In the genomic region with DNA sequence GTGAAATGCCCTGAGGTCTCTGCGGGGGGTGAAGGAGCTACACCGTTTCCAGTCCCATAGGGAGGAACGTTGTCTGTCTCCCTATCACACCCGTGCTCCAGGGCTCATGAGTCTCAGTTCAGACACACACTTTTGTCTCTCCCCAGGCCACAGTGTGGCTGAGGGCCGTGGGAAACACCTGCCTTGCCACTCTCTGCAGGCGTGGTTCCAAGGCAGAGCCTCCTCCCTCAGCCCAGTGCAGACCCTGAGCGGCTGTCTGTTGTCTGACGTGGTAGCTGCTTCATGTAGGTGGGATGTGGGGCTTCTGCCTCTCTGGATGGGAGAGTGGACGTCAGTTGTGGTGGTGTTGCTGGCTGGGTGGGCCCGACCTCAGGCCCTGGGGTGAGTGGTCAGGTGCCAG, we compare ENCODE assay signal across 13 cellular contexts. TPM values are rescaled to one million over a fixed set of nuclear protein-coding genes. Genes with fewer than 3 reads are reported as not detected.
DNase-seq lines count a peak whose midpoint lies in the region; ATAC-seq, FAIRE-seq and TF ChIP-seq lines count a peak whose summit lies in the region.
"Not testable (repeated sequence)": the region's sequence is repeated elsewhere in the genome, so short reads cannot be mapped to it uniquely, and the experiment has no call there.
"Had no signal": no experiment of that assay in that cellular context is flagged by ENCODE, and none has a peak within 500 bp of the region (broad histone marks: within the 10 kb centered on the region; RNA-seq: fewer than 3 reads in every experiment).

No MANE protein-coding gene starts in this region.

- not testable (repeated sequence) for DNase-seq in GM18507 (ENCODE audit: extremely low spot score, insufficient read length, low read depth); central memory CD8-positive, alpha-beta T cell (ENCODE audit: low spot score in 2 of 2); mucosa of descending colon
- peak; percentile 24 for DNase-seq in RPMI8226
- peak in 1 of 2 donors; percentile 48 for DNase-seq in stimulated activated effector memory CD8-positive, alpha-beta T cell treated with anti-CD3 and anti-CD28 coated beads, Interleukin-12 subunit alpha, Interleukin-12 subunit beta, amount 100 ng/mL, for 72 hours (ENCODE audit: low spot score in 2 of 2)

- H3K9me3 Mint-ChIP-seq in central memory CD8-positive, alpha-beta T cell; stimulated activated effector memory CD8-positive, alpha-beta T cell treated with anti-CD3 and anti-CD28 coated beads, Interleukin-12 subunit alpha, Interleukin-12 subunit beta, amount 100 ng/mL, for 72 hours: not testable (repeated sequence)

- ATAC-seq in HG03196 (IDR thresholded peaks at IDR 0.05; ENCODE audit: unreplicated experiment): peak; percentile 10
- ATAC-seq in central memory CD8-positive, alpha-beta T cell (replicated peaks; ENCODE audit: extremely low read depth, poor library complexity, severe bottlenecking): peak; percentile 59
- peak; percentile 59 for ATAC-seq in mucosa of descending colon
- ATAC-seq in stimulated activated effector memory CD8-positive, alpha-beta T cell treated with anti-CD3 and anti-CD28 coated beads, Interleukin-12 subunit alpha, Interleukin-12 subunit beta, amount 100 ng/mL, for 72 hours: peak; percentile 57

- H3K4me3 ChIP-seq in GM08714 (ENCODE audit: low read length): peak overlapping the region; percentile 49; the same call in 1 of the 2 replicates
- H3K4me3 ChIP-seq in mucosa of descending colon: not testable (repeated sequence)

- peak overlapping the region; percentile 64 for H3K4me3 Mint-ChIP-seq in central memory CD8-positive, alpha-beta T cell
- H3K4me3 Mint-ChIP-seq in stimulated activated effector memory CD8-positive, alpha-beta T cell treated with anti-CD3 and anti-CD28 coated beads, Interleukin-12 subunit alpha, Interleukin-12 subunit beta, amount 100 ng/mL, for 72 hours: peak overlapping the region; percentile 57

- not testable (repeated sequence) for H3K36me3 Mint-ChIP-seq in central memory CD8-positive, alpha-beta T cell (ENCODE audit: insufficient read depth); stimulated activated effector memory CD8-positive, alpha-beta T cell treated with anti-CD3 and anti-CD28 coated beads, Interleukin-12 subunit alpha, Interleukin-12 subunit beta, amount 100 ng/mL, for 72 hours

- H3K27ac Mint-ChIP-seq in central memory CD8-positive, alpha-beta T cell (ENCODE audit: low read depth): peak overlapping the region; percentile 83
- peak overlapping the region; percentile 74 for H3K27ac Mint-ChIP-seq in stimulated activated effector memory CD8-positive, alpha-beta T cell treated with anti-CD3 and anti-CD28 coated beads, Interleukin-12 subunit alpha, Interleukin-12 subunit beta, amount 100 ng/mL, for 72 hours

- peaks cover 33% of the 10 kb centered on the region for H3K4me1 Mint-ChIP-seq in central memory CD8-positive, alpha-beta T cell
- H3K4me1 Mint-ChIP-seq in stimulated activated effector memory CD8-positive, alpha-beta T cell treated with anti-CD3 and anti-CD28 coated beads, Interleukin-12 subunit alpha, Interleukin-12 subunit beta, amount 100 ng/mL, for 72 hours: peaks cover 39% of the 10 kb centered on the region

- TF ChIP-seq CTCF in mucosa of descending colon (IDR thresholded peaks at IDR 0.05): not testable (repeated sequence)

- H3K4me1 ChIP-seq in mucosa of descending colon (ENCODE audit: low read depth): not testable (repeated sequence)

- H3K27me3 Mint-ChIP-seq in central memory CD8-positive, alpha-beta T cell: peaks cover 35% of the 10 kb centered on the region

- not testable (repeated sequence) for H3K9me3 ChIP-seq in mucosa of descending colon

- peak; percentile 89 for FAIRE-seq in GM18507 (lab: Jason Lieb, UNC)

- not testable (repeated sequence) for H3K36me3 ChIP-seq in mucosa of descending colon (ENCODE audit: low read depth)

- intact Hi-C loops in mucosa of descending colon (cut with DNase I, micrococcal nuclease): not testable (repeated sequence)

RNA-seq across cellular contexts. Expression of a gene that starts 6.1 kb away (rescaled TPM):
- 10 to 100 TPM in 1 of 3 donors, 1 to 10 TPM in 2; 2.6 to 10.7 (median 4.9) TPM for total RNA-seq in mucosa of descending colon
- total RNA-seq: Calu3, Daoy, HT1080, NCI-H460, PC-3 had no signal

RNA-seq across cellular contexts. Expression of a gene that starts 30.8 kb away (rescaled TPM):
- total RNA-seq in mucosa of descending colon: 1 to 10 TPM in 1 of 3 donors, under 1 TPM in 2; 0.49 to 2.4 (median 0.76) TPM
- total RNA-seq: Calu3; CD8-positive, alpha-beta memory T cell; Daoy; HT1080; NCI-H460; PC-3 had no signal

RNA-seq across cellular contexts. Expression of a gene that starts 38.6 kb away (rescaled TPM):
- total RNA-seq in mucosa of descending colon: 1 to 10 TPM; 3.0 to 8.7 (median 6.4) TPM
- total RNA-seq: Calu3, HT1080, NCI-H460, PC-3 had no signal

RNA-seq across cellular contexts. Expression of a gene that starts 50.6 kb away (rescaled TPM):
- total RNA-seq in mucosa of descending colon: 1 to 10 TPM in 2 of 3 donors, under 1 TPM in 1; 0.20 to 4.9 (median 2.6) TPM
- total RNA-seq: Calu3; CD8-positive, alpha-beta memory T cell; Daoy; HT1080; NCI-H460; PC-3 had no signal
